ENCODE assay signal across 30 cellular contexts in the genomic region with DNA sequence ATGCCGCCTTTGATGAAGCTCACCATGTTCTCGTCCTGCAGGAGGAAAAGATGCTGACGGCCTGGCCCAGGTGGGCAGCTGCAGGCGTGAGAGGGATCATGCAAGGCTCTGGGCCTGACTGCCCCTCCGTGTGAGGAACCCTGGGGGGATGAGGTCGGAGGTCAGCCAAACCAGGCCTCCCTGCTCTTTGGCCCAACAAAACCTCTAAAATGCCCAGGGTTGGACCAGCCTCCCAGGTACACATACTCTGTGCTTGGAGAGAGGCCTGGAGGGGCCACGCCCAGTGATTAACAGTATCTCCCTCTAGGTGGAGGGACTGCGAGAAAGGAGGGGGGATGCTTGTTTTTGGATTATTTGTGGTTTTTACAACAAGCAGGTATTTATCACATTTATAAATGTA. TPM values are rescaled to one million over a fixed set of nuclear protein-coding genes. Genes with fewer than 3 reads are reported as not detected.
"Had no signal": no experiment of that assay in that cellular context is flagged by ENCODE, and none has a peak within 500 bp of the region (broad histone marks: within the 10 kb centered on the region; RNA-seq: fewer than 3 reads in every experiment).

No MANE protein-coding gene starts in this region.

- H3K4me3 ChIP-seq: pancreas, psoas muscle, right lobe of liver, skin epidermis, smooth muscle cell, spleen, suprapubic skin, testis, tibial artery, transverse colon, upper lobe of right lung, uterus had no signal

- H3K9me3 ChIP-seq: pancreas, psoas muscle, right lobe of liver, spleen, suprapubic skin, testis, tibial artery, transverse colon, upper lobe of right lung, uterus had no signal

- H3K27ac Mint-ChIP-seq: naive B cell; naive thymus-derived CD8-positive, alpha-beta T cell; natural killer cell treated with Interleukin-12 subunit alpha and Interleukin-12 subunit beta and Interleukin-15 and Interleukin-18, amount 100 ng/mL, for 72 hours; nephron progenitor cell; progenitor cell of endocrine pancreas; stimulated activated memory B cell treated with anti-CD40 and anti-IgM and Interleukin-4, amounts not matched to agents 10 μg/mL and 1 μg/mL and 100 μg/mL, for 72 hours; stimulated activated naive CD8-positive, alpha-beta T cell treated with anti-CD3 and anti-CD28 coated beads, Interleukin-15, amount 100 ng/mL, for 72 hours; type B pancreatic cell had no signal

- H3K4me1 ChIP-seq: psoas muscle, testis, uterus had no signal

- H3K9me3 Mint-ChIP-seq: naive B cell; naive thymus-derived CD8-positive, alpha-beta T cell; natural killer cell treated with Interleukin-12 subunit alpha and Interleukin-12 subunit beta and Interleukin-15 and Interleukin-18, amount 100 ng/mL, for 72 hours; nephron progenitor cell; stimulated activated memory B cell treated with anti-CD40 and anti-IgM and Interleukin-4, amounts not matched to agents 10 μg/mL and 1 μg/mL and 100 μg/mL, for 72 hours; stimulated activated naive CD8-positive, alpha-beta T cell treated with anti-CD3 and anti-CD28 coated beads, Interleukin-15, amount 100 ng/mL, for 72 hours; type B pancreatic cell had no signal

- H3K27me3 Mint-ChIP-seq: naive B cell; naive thymus-derived CD8-positive, alpha-beta T cell; natural killer cell treated with Interleukin-12 subunit alpha and Interleukin-12 subunit beta and Interleukin-15 and Interleukin-18, amount 100 ng/mL, for 72 hours; progenitor cell of endocrine pancreas; stimulated activated memory B cell treated with anti-CD40 and anti-IgM and Interleukin-4, amounts not matched to agents 10 μg/mL and 1 μg/mL and 100 μg/mL, for 72 hours; stimulated activated naive CD8-positive, alpha-beta T cell treated with anti-CD3 and anti-CD28 coated beads, Interleukin-15, amount 100 ng/mL, for 72 hours; type B pancreatic cell had no signal

- H3K4me3 Mint-ChIP-seq: naive B cell; naive thymus-derived CD8-positive, alpha-beta T cell; natural killer cell treated with Interleukin-12 subunit alpha and Interleukin-12 subunit beta and Interleukin-15 and Interleukin-18, amount 100 ng/mL, for 72 hours; nephron progenitor cell; stimulated activated memory B cell treated with anti-CD40 and anti-IgM and Interleukin-4, amounts not matched to agents 10 μg/mL and 1 μg/mL and 100 μg/mL, for 72 hours; stimulated activated naive CD8-positive, alpha-beta T cell treated with anti-CD3 and anti-CD28 coated beads, Interleukin-15, amount 100 ng/mL, for 72 hours; type B pancreatic cell had no signal

- H3K4me2 ChIP-seq: smooth muscle cell had no signal

- H3K36me3 ChIP-seq: right lobe of liver, spleen, suprapubic skin, tibial artery, transverse colon, upper lobe of right lung, uterus had no signal

- H3K27me3 ChIP-seq: pancreas, right lobe of liver, spleen, suprapubic skin, testis, tibial artery, transverse colon, upper lobe of right lung, uterus had no signal

- H3K27ac ChIP-seq: pancreas, psoas muscle, right lobe of liver, skin epidermis, spleen, suprapubic skin, testis, tibial artery, transverse colon, upper lobe of right lung, uterus had no signal

- ATAC-seq: naive thymus-derived CD8-positive, alpha-beta T cell; natural killer cell treated with Interleukin-12 subunit alpha and Interleukin-12 subunit beta and Interleukin-15 and Interleukin-18, amount 100 ng/mL, for 72 hours; pancreas; psoas muscle; right cardiac atrium; right lobe of liver; stimulated activated memory B cell treated with anti-CD40 and anti-IgM and Interleukin-4, amounts not matched to agents 10 μg/mL and 1 μg/mL and 100 μg/mL, for 72 hours; stimulated activated naive CD8-positive, alpha-beta T cell treated with anti-CD3 and anti-CD28 coated beads, Interleukin-15, amount 100 ng/mL, for 72 hours; stimulated activated naive CD8-positive, alpha-beta T cell treated with anti-CD3 and anti-CD28 coated beads, Interleukin-15, Interleukin-2, amounts not matched to agents 100 U/mL and 50 U/mL, for 24 hours; upper lobe of right lung had no signal

- H3K36me3 Mint-ChIP-seq: naive B cell; naive thymus-derived CD8-positive, alpha-beta T cell; natural killer cell treated with Interleukin-12 subunit alpha and Interleukin-12 subunit beta and Interleukin-15 and Interleukin-18, amount 100 ng/mL, for 72 hours; stimulated activated memory B cell treated with anti-CD40 and anti-IgM and Interleukin-4, amounts not matched to agents 10 μg/mL and 1 μg/mL and 100 μg/mL, for 72 hours; type B pancreatic cell had no signal

- DNase-seq: naive B cell; naive thymus-derived CD8-positive, alpha-beta T cell; nephron progenitor cell; occipital lobe; psoas muscle; right cardiac atrium; right lobe of liver; spleen; stimulated activated CD4-positive, alpha-beta T cell treated with anti-CD3 and anti-CD28 coated beads, Interleukin-12 subunit alpha, Interleukin-12 subunit beta, amount 100 ng/mL, for 4 hours; stimulated activated CD4-positive, alpha-beta T cell treated with anti-CD3 and anti-CD28 coated beads, Interleukin-1b, Interleukin-23, amount 100 ng/mL, for 48 hours; stimulated activated CD4-positive, alpha-beta T cell treated with anti-CD3 and anti-CD28 coated beads, Interleukin-4, amount 100 ng/mL, for 1 hour; stimulated activated CD4-positive, alpha-beta T cell treated with anti-CD3 and anti-CD28 coated beads, Interleukin-4, amount 100 ng/mL, for 4 hours; stimulated activated CD8-positive, alpha-beta memory T cell treated with anti-CD3 and anti-CD28 coated beads, Interleukin-4, amount 100 ng/mL, for 48 hours; stimulated activated naive CD4-positive, alpha-beta T cell; stimulated activated naive CD8-positive, alpha-beta T cell treated with anti-CD3 and anti-CD28 coated beads, Interleukin-15, amount 100 ng/mL, for 72 hours; stimulated activated naive CD8-positive, alpha-beta T cell treated with anti-CD3 and anti-CD28 coated beads, Interleukin-15, Interleukin-2, amounts not matched to agents 100 U/mL and 50 U/mL, for 24 hours; substantia nigra; testis; tibial artery; transverse colon; upper lobe of right lung; uterus had no signal

RNA-seq across cellular contexts. Expression of a gene that starts 21.1 kb away (rescaled TPM):
- total RNA-seq: naive thymus-derived CD8-positive, alpha-beta T cell had no signal
